ENCODE assay signal across 9 cellular contexts in the genomic region with DNA sequence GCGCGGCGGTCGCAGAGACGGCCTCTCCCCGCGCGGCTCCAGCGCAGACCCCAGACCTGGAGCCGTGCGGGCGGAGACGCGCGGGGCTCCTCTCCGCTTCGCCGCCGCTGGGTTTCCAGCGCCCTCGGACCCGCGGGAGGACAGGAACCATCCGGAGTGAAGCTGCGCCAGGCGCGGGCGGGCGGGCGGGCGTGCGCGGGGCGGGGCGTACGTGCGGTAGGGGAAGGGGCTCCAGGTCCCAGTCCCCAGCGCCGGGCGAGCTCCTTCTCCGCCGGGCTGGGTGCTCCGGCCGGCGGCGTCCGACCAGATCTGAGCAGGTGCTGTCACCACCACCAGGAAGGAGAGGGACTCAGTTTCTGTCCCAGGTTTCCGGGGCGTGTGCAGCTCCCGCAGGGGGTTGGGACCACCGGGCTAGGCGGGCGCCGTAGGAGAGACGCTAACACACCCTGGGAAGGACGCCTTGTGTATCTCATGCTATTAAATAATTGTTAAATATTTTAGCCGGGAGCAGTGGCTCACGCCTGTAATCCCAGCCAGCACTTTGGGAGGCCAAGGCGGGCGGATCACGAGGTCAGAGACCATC. TPM values are rescaled to one million over a fixed set of nuclear protein-coding genes. Genes with fewer than 3 reads are reported as not detected.
A peak's percentile ranks its signal among the peaks of the same experiment; 100 is the strongest.
DNase-seq lines count a peak whose midpoint lies in the region; ATAC-seq, FAIRE-seq and TF ChIP-seq lines count a peak whose summit lies in the region.
"Had no signal": no experiment of that assay in that cellular context is flagged by ENCODE, and none has a peak within 500 bp of the region (broad histone marks: within the 10 kb centered on the region; RNA-seq: fewer than 3 reads in every experiment).

Gene CHRNA3 (minus strand): TSS at position 158 of the 583 bp plus-strand sequence. CDS start 202 bp downstream, outside the sequence.

- TF ChIP-seq CTCF in endothelial cell of umbilical vein (IDR thresholded peaks at IDR 0.05; ENCODE audit: extremely low read depth in 1 of 2, insufficient read depth in 1 of 2, low read depth in 1 of 2, low read length in 2 of 2) (no peak), osteocyte (IDR thresholded peaks at IDR 0.05) (no peak)

- no peak for ATAC-seq in natural killer cell treated with Interleukin-12 subunit alpha and Interleukin-12 subunit beta and Interleukin-15 and Interleukin-18, amount 100 ng/mL, for 72 hours
- no peak for ATAC-seq in GM19455 (IDR thresholded peaks at IDR 0.05; ENCODE audit: unreplicated experiment)

- CTCF ChIA-PET in CD4-positive, alpha-beta memory T cell (lab: Charles Lee; ENCODE audit: partially characterized antibody): interaction anchor here (1.4 kb wide), 1 partner anchor 130 kb away, joined by 5 read pairs; no protein-coding TSS in a partner anchor
- CTCF ChIA-PET in endothelial cell of umbilical vein (lab: Charles Lee): interaction anchor here (1.0 to 4.0 kb wide), 3 partner anchors 18 to 130 kb away, joined by 3 to 23 read pairs (median 6); no protein-coding TSS in a partner anchor

- no peak for FAIRE-seq in endothelial cell of umbilical vein (lab: Jason Lieb, UNC)

- dilution Hi-C loops in endothelial cell of umbilical vein (cut with MboI; ENCODE audit: extremely low pct_ligation_motif_present, low sequenced_read_pairs): no loop called here

- no peaks in the 10 kb centered on the region for H3K36me3 Mint-ChIP-seq in CD4-positive, alpha-beta memory T cell
- H3K36me3 Mint-ChIP-seq in osteocyte (ENCODE audit: unreplicated experiment): no peaks in the 10 kb centered on the region
- no peaks in the 10 kb centered on the region for H3K36me3 Mint-ChIP-seq in natural killer cell treated with Interleukin-12 subunit alpha and Interleukin-12 subunit beta and Interleukin-15 and Interleukin-18, amount 100 ng/mL, for 72 hours

- H3K27ac Mint-ChIP-seq in CD4-positive, alpha-beta memory T cell: no peak within 1 kb of the TSS
- H3K27ac Mint-ChIP-seq in osteocyte (ENCODE audit: unreplicated experiment): no peak within 1 kb of the TSS
- no peak within 1 kb of the TSS for H3K27ac Mint-ChIP-seq in natural killer cell treated with Interleukin-12 subunit alpha and Interleukin-12 subunit beta and Interleukin-15 and Interleukin-18, amount 100 ng/mL, for 72 hours

- H3K9me3 Mint-ChIP-seq in CD4-positive, alpha-beta memory T cell: no peaks in the 10 kb centered on the region
- no peaks in the 10 kb centered on the region for H3K9me3 Mint-ChIP-seq in osteocyte (ENCODE audit: unreplicated experiment)
- H3K9me3 Mint-ChIP-seq in natural killer cell treated with Interleukin-12 subunit alpha and Interleukin-12 subunit beta and Interleukin-15 and Interleukin-18, amount 100 ng/mL, for 72 hours: no peaks in the 10 kb centered on the region

- peaks cover 7% of the 10 kb centered on the region for H3K27me3 ChIP-seq in CD4-positive, alpha-beta memory T cell (ENCODE audit: insufficient read depth, low read length)
- H3K27me3 ChIP-seq in endothelial cell of umbilical vein (ENCODE audit: control insufficient read depth in 2 of 2, insufficient read depth in 2 of 2, low read length in 2 of 2): peaks cover 34 to 46% of the 10 kb centered on the region in 2 experiments

- no peak within 1 kb of the TSS for H3K4me3 ChIP-seq in CD4-positive, alpha-beta memory T cell (ENCODE audit: low read length in 2 of 2)
- peak within 1 kb of the TSS in 1 of 3 experiments; percentile 5 for H3K4me3 ChIP-seq in endothelial cell of umbilical vein (replicated peaks in 1 of 3; ENCODE audit: insufficient read depth in 1 of 3, low read depth in 1 of 3, low read length in 3 of 3)

- H4K20me1 ChIP-seq in endothelial cell of umbilical vein (replicated peaks; ENCODE audit: control insufficient read depth, extremely low read depth, insufficient read depth, low read length): no peaks in the 10 kb centered on the region

- no peaks in the 10 kb centered on the region for H3K9me3 ChIP-seq in CD4-positive, alpha-beta memory T cell (ENCODE audit: control insufficient read depth in 1 of 2, low read length in 2 of 2)
- no peaks in the 10 kb centered on the region for H3K9me3 ChIP-seq in endothelial cell of umbilical vein (replicated peaks; ENCODE audit: control insufficient read depth, insufficient read depth, low read length)

- H3K4me1 Mint-ChIP-seq in CD4-positive, alpha-beta memory T cell: peaks cover 2 to 18% (median 10%) of the 10 kb centered on the region in 4 donors
- peaks cover 14% of the 10 kb centered on the region for H3K4me1 Mint-ChIP-seq in osteocyte (ENCODE audit: unreplicated experiment)
- peaks cover 0 to 3% of the 10 kb centered on the region in 2 donors for H3K4me1 Mint-ChIP-seq in natural killer cell treated with Interleukin-12 subunit alpha and Interleukin-12 subunit beta and Interleukin-15 and Interleukin-18, amount 100 ng/mL, for 72 hours (ENCODE audit: low read depth in 2 of 2)

- no peak for TF ChIP-seq POLR2A in endothelial cell of umbilical vein (IDR thresholded peaks at IDR 0.05; ENCODE audit: low read depth, low read length)

- no peaks in the 10 kb centered on the region for H3K79me2 ChIP-seq in endothelial cell of umbilical vein (ENCODE audit: control insufficient read depth, insufficient read depth, low read length)

- intact Hi-C loops in CD4-positive, alpha-beta memory T cell (cut with micrococcal nuclease): no loop called here
- intact Hi-C loops in endothelial cell of umbilical vein (cut with micrococcal nuclease): no loop called here

- peak within 1 kb of the TSS; percentile 53 for H2AFZ ChIP-seq in endothelial cell of umbilical vein (ENCODE audit: low read depth, low read length)

- BruUV-seq in endothelial cell of umbilical vein (replicated peaks; lab: Mats Ljungman, UMichigan): no TSS peak

- no peak for DNase-seq in CD4-positive, alpha-beta memory T cell
- DNase-seq in HuH-7 (ENCODE audit: low spot score): peak; percentile 36
- DNase-seq in endothelial cell of umbilical vein (ENCODE audit: low read depth, low spot score): no peak
- DNase-seq in osteocyte (ENCODE audit: extremely low spot score, unreplicated experiment): no peak
- DNase-seq in natural killer cell treated with Interleukin-12 subunit alpha and Interleukin-12 subunit beta and Interleukin-15 and Interleukin-18, amount 100 ng/mL, for 72 hours (ENCODE audit: low spot score): no peak
- no peak for DNase-seq in GM19240 (ENCODE audit: insufficient read length, low spot score)
- DNase-seq in NK-92 treated with Interleukin-12 subunit alpha and Interleukin-12 subunit beta, amount 100 ng/mL, for 24 hours (lab: John Stamatoyannopoulos, UW): no peak

- H3K9ac ChIP-seq in endothelial cell of umbilical vein (replicated peaks; ENCODE audit: extremely low read depth, insufficient read depth, low read length): no peak within 1 kb of the TSS
- H3K9ac ChIP-seq: KMS-11 had no signal

- peak within 1 kb of the TSS in 5 of 8 donors; percentile 4 to 63 (median 31) for H3K4me3 Mint-ChIP-seq in CD4-positive, alpha-beta memory T cell
- H3K4me3 Mint-ChIP-seq in osteocyte (ENCODE audit: unreplicated experiment): peak within 1 kb of the TSS; percentile 61
- no peak within 1 kb of the TSS for H3K4me3 Mint-ChIP-seq in natural killer cell treated with Interleukin-12 subunit alpha and Interleukin-12 subunit beta and Interleukin-15 and Interleukin-18, amount 100 ng/mL, for 72 hours

- peaks cover 34 to 43% of the 10 kb centered on the region in 2 donors for H3K27me3 Mint-ChIP-seq in CD4-positive, alpha-beta memory T cell
- H3K27me3 Mint-ChIP-seq in osteocyte (ENCODE audit: unreplicated experiment): peaks cover 62% of the 10 kb centered on the region
- H3K27me3 Mint-ChIP-seq in natural killer cell treated with Interleukin-12 subunit alpha and Interleukin-12 subunit beta and Interleukin-15 and Interleukin-18, amount 100 ng/mL, for 72 hours: peaks cover 33 to 42% of the 10 kb centered on the region in 2 donors

- H3K4me1 ChIP-seq in CD4-positive, alpha-beta memory T cell (ENCODE audit: insufficient read depth, low read length): no peaks in the 10 kb centered on the region
- H3K4me1 ChIP-seq in endothelial cell of umbilical vein (ENCODE audit: control insufficient read depth, extremely low read depth, insufficient read depth, low read length): no peaks in the 10 kb centered on the region

- POLR2A ChIA-PET in CD4-positive, alpha-beta memory T cell (lab: Charles Lee; ENCODE audit: partially characterized antibody): no interaction called here
- POLR2A ChIA-PET in endothelial cell of umbilical vein (lab: Charles Lee): no interaction called here

- no peak within 1 kb of the TSS for H3K27ac ChIP-seq in CD4-positive, alpha-beta memory T cell (ENCODE audit: low read depth, low read length)
- H3K27ac ChIP-seq in endothelial cell of umbilical vein (ENCODE audit: insufficient read depth, low read depth, low read length): no peak within 1 kb of the TSS
- H3K27ac ChIP-seq: KMS-11 had no signal

- H3K4me2 ChIP-seq in endothelial cell of umbilical vein (ENCODE audit: insufficient read depth, low read length): no peak within 1 kb of the TSS
- H3K4me2 ChIP-seq: KMS-11 had no signal

- no peaks in the 10 kb centered on the region for H3K9me1 ChIP-seq in endothelial cell of umbilical vein (replicated peaks; ENCODE audit: control insufficient read depth, extremely low read depth, insufficient read depth, low read length)

- H3K36me3 ChIP-seq in CD4-positive, alpha-beta memory T cell (ENCODE audit: insufficient read depth, low read length): no peaks in the 10 kb centered on the region
- no peaks in the 10 kb centered on the region for H3K36me3 ChIP-seq in endothelial cell of umbilical vein (ENCODE audit: control insufficient read depth in 2 of 2, extremely low read depth in 1 of 2, insufficient read depth in 2 of 2, low read length in 2 of 2)

TF ChIP-seq in endothelial cell of umbilical vein, 7 proteins besides CTCF, POLR2A, EP300 and RAD21:
- TF ChIP-seq GATA2 (IDR thresholded peaks at IDR 0.05; ENCODE audit: insufficient read depth, insufficient read length, low read depth, low read length): no peak
- TF ChIP-seq EZH2 (IDR thresholded peaks at IDR 0.05; ENCODE audit: borderline replicate concordance, low read depth, low read length, severe bottlenecking): peak; percentile 14

RNA-seq across cellular contexts. Expression of gene CHRNA3, which starts in this region (rescaled TPM):
- total RNA-seq in CD4-positive, alpha-beta memory T cell: not detected
- not detected for polyA plus RNA-seq in CD4-positive, alpha-beta memory T cell
- total RNA-seq in endothelial cell of umbilical vein (not detected in 2 replicates), osteocyte (0.29 and 0.38 TPM in 2 replicates)
- polyA plus RNA-seq in endothelial cell of umbilical vein: not detected in 2 replicates
- polyA plus RNA-seq in endothelial cell of umbilical vein (2011; cell fraction: cytosol; rRNA removed): not detected in 2 replicates
- not detected in 2 replicates for polyA plus RNA-seq in endothelial cell of umbilical vein (2011; cell fraction: nucleus; rRNA removed)
- polyA plus RNA-seq in endothelial cell of umbilical vein (2012): 0.05 TPM in 1 of 2 replicates, not detected in the other
- not detected in 2 replicates for polyA minus RNA-seq in endothelial cell of umbilical vein
- not detected for polyA minus RNA-seq in endothelial cell of umbilical vein (2011; cell fraction: cytosol; rRNA and poly(A)+ RNA removed)
- not detected in 2 replicates for polyA minus RNA-seq in endothelial cell of umbilical vein (2011; cell fraction: nucleus; rRNA and poly(A)+ RNA removed)
- not detected for total RNA-seq in natural killer cell treated with Interleukin-12 subunit alpha and Interleukin-12 subunit beta and Interleukin-15 and Interleukin-18, amount 100 ng/mL, for 72 hours
